11 cellular contexts compared by ENCODE assay signal in genomic region chr15:30904812-30905211, GRCh38. TPM values are rescaled to one million over a fixed set of nuclear protein-coding genes. Genes with fewer than 3 reads are reported as not detected.
DNase-seq lines count a peak whose midpoint lies in the region; ATAC-seq, FAIRE-seq and TF ChIP-seq lines count a peak whose summit lies in the region.
"Had no signal": no experiment of that assay in that cellular context is flagged by ENCODE, and none has a peak within 500 bp of the region (broad histone marks: within the 10 kb centered on the region; RNA-seq: fewer than 3 reads in every experiment).

No MANE protein-coding gene starts in this region.

- TF ChIP-seq EP300 in A549 (IDR thresholded peaks at IDR 0.05) (no peak), tibial nerve (IDR thresholded peaks at IDR 0.05) (no peak)

- no peaks in the 10 kb centered on the region for H3K27me3 Mint-ChIP-seq in activated T-helper 2 cell treated with anti-CD3 and anti-CD28 coated beads, Interferon-gamma antibody, Interleukin-2, Interleukin-4, amounts not matched to agents 10 μg/mL and 5 μg/mL and 100 μg/mL, durations not matched to agents 14 hours and 24 hours and 36 hours (ENCODE audit: low read depth)
- peaks cover 6% of the 10 kb centered on the region for H3K27me3 Mint-ChIP-seq in mesothelial cell of epicardium (ENCODE audit: low read depth)

- H3K4me1 Mint-ChIP-seq in activated T-helper 2 cell treated with anti-CD3 and anti-CD28 coated beads, Interferon-gamma antibody, Interleukin-2, Interleukin-4, amounts not matched to agents 10 μg/mL and 5 μg/mL and 100 μg/mL, durations not matched to agents 14 hours and 24 hours and 36 hours (ENCODE audit: low read depth): peaks cover 22% of the 10 kb centered on the region
- H3K4me1 Mint-ChIP-seq in mesothelial cell of epicardium: peaks cover 22% of the 10 kb centered on the region

- DNase-seq in A549 (ENCODE audit: low read depth in 1 of 2, low spot score in 1 of 2): no peak
- DNase-seq in activated T-helper 2 cell treated with anti-CD3 and anti-CD28 coated beads, Interferon-gamma antibody, Interleukin-2, Interleukin-4, amounts not matched to agents 10 μg/mL and 5 μg/mL and 100 μg/mL, durations not matched to agents 14 hours and 24 hours and 36 hours (ENCODE audit: low spot score): no peak
- no peak for DNase-seq in mesothelial cell of epicardium (ENCODE audit: low spot score in 2 of 2, unreplicated experiment in 2 of 2)
- DNase-seq in lower lobe of right lung: no peak
- no peak for DNase-seq in tibial nerve (ENCODE audit: low spot score in 2 of 2)
- DNase-seq in SIG-M5 (lab: John Stamatoyannopoulos, UW): no peak
- DNase-seq: activated gamma-delta T cell treated with Interleukin-2 at 50 U/mL for 16 hours, HCEC 1CT had no signal

- H3K4me3 Mint-ChIP-seq in activated T-helper 2 cell treated with anti-CD3 and anti-CD28 coated beads, Interferon-gamma antibody, Interleukin-2, Interleukin-4, amounts not matched to agents 10 μg/mL and 5 μg/mL and 100 μg/mL, durations not matched to agents 14 hours and 24 hours and 36 hours (ENCODE audit: low read depth): peak overlapping the region; percentile 94
- H3K4me3 Mint-ChIP-seq in mesothelial cell of epicardium: peak overlapping the region; percentile 97

- H3K27me3 ChIP-seq in lower lobe of right lung (ENCODE audit: low read depth): no peaks in the 10 kb centered on the region
- H3K27me3 ChIP-seq in tibial nerve: peaks cover 0 to 2% of the 10 kb centered on the region in 2 donors

- POLR2A ChIA-PET in A549 (lab: Yijun Ruan, JAX): interaction anchor here (0.9 to 1.4 kb wide), 2 partner anchors 46 to 224 kb away, joined by 3 read pairs; no protein-coding TSS in a partner anchor

- H3K4me1 ChIP-seq in A549 (peaks cover 5% of the 10 kb centered on the region; the same call in 1 of the 3 replicates), ES-I3 (ENCODE audit: insufficient read depth, low read length) (0 out of 2 replicates have a peak, but pooled peaks cover 3% of the 10 kb centered on the region), lower lobe of right lung (peaks cover 13% of the 10 kb centered on the region), tibial nerve (peaks cover 0 to 32% (median 0%) of the 10 kb centered on the region in 4 donors)

- CTCF ChIA-PET in A549 (lab: Yijun Ruan, JAX): interaction anchor here (2.0 kb wide), 1 partner anchor 12 kb away, joined by 5 read pairs; no protein-coding TSS in a partner anchor

- H3K4me2 ChIP-seq in A549: peak overlapping the region; percentile 79

- no peak overlapping the region for H3K27ac Mint-ChIP-seq in activated T-helper 2 cell treated with anti-CD3 and anti-CD28 coated beads, Interferon-gamma antibody, Interleukin-2, Interleukin-4, amounts not matched to agents 10 μg/mL and 5 μg/mL and 100 μg/mL, durations not matched to agents 14 hours and 24 hours and 36 hours
- H3K27ac Mint-ChIP-seq in mesothelial cell of epicardium: no peak overlapping the region

- H3K27ac ChIP-seq in A549 (no peak overlapping the region), lower lobe of right lung (no peak overlapping the region), tibial nerve (no peak overlapping the region)

- H3K9me3 Mint-ChIP-seq in activated T-helper 2 cell treated with anti-CD3 and anti-CD28 coated beads, Interferon-gamma antibody, Interleukin-2, Interleukin-4, amounts not matched to agents 10 μg/mL and 5 μg/mL and 100 μg/mL, durations not matched to agents 14 hours and 24 hours and 36 hours: no peaks in the 10 kb centered on the region
- H3K9me3 Mint-ChIP-seq in mesothelial cell of epicardium: no peaks in the 10 kb centered on the region

- WGBS in A549 (ENCODE audit: missing lambda C conversion rate): 93% methylated on average over 5 of the region's 5 CpGs
- WGBS in tibial nerve, 2 donors: 93 to 94% methylated on average over 5 of the region's 5 CpGs

- TF ChIP-seq CTCF in A549 (IDR thresholded peaks at IDR 0.05) (no peak), mesothelial cell of epicardium (IDR thresholded peaks at IDR 0.05; ENCODE audit: unreplicated experiment) (no peak), lower lobe of right lung (IDR thresholded peaks at IDR 0.05) (no peak), tibial nerve (IDR thresholded peaks at IDR 0.05) (no peak)

- no peak for TF ChIP-seq RAD21 in A549 (conservative IDR thresholded peaks at IDR 0.05 in 1 of 2, IDR thresholded peaks at IDR 0.05 in 1 of 2)

- H3K9me3 ChIP-seq in A549: no peaks in the 10 kb centered on the region
- no peaks in the 10 kb centered on the region for H3K9me3 ChIP-seq in ES-I3 (ENCODE audit: control insufficient read depth, insufficient read depth, low read length)
- no peaks in the 10 kb centered on the region for H3K9me3 ChIP-seq in lower lobe of right lung
- no peaks in the 10 kb centered on the region for H3K9me3 ChIP-seq in tibial nerve

- intact Hi-C loops in activated T-helper 2 cell treated with anti-CD3 and anti-CD28 coated beads, Interferon-gamma antibody, Interleukin-2, Interleukin-4, amounts not matched to agents 10 μg/mL and 5 μg/mL and 100 μg/mL, durations not matched to agents 14 hours and 24 hours and 36 hours (cut with micrococcal nuclease): loop anchor here (5.0 kb wide), 1 partner anchor 87 kb away; the partner anchor contains the start of gene MTMR10
- intact Hi-C loops in lower lobe of right lung (cut with DNase I): no loop called here

- peaks cover 3% of the 10 kb centered on the region for H3K36me3 ChIP-seq in ES-I3 (ENCODE audit: insufficient read depth, low read length)
- peaks cover 12% of the 10 kb centered on the region for H3K36me3 ChIP-seq in lower lobe of right lung
- H3K36me3 ChIP-seq in tibial nerve: peaks cover 0 to 27% (median 0%) of the 10 kb centered on the region in 3 donors

- TF ChIP-seq POLR2A in A549 (IDR thresholded peaks at IDR 0.05; ENCODE audit: low read length): no peak
- no peak for TF ChIP-seq POLR2A in tibial nerve (IDR thresholded peaks at IDR 0.05)

- peaks cover 50% of the 10 kb centered on the region for H3K36me3 Mint-ChIP-seq in activated T-helper 2 cell treated with anti-CD3 and anti-CD28 coated beads, Interferon-gamma antibody, Interleukin-2, Interleukin-4, amounts not matched to agents 10 μg/mL and 5 μg/mL and 100 μg/mL, durations not matched to agents 14 hours and 24 hours and 36 hours (ENCODE audit: low read depth)
- H3K36me3 Mint-ChIP-seq in mesothelial cell of epicardium: peaks cover 8% of the 10 kb centered on the region

- H3K9ac ChIP-seq in ES-I3 (ENCODE audit: low read depth, low read length): peak overlapping the region; percentile 65; the same call in 1 of the 2 replicates

- H3K4me3 ChIP-seq in A549 (peak overlapping the region; percentile 62; the same call in 1 of the 3 replicates), lower lobe of right lung (no peak overlapping the region), tibial nerve (peak overlapping the region in 1 of 4 donors; percentile 88)

- ATAC-seq in A549 (no peak), HG03520 (IDR thresholded peaks at IDR 0.05; ENCODE audit: unreplicated experiment) (no peak), lower lobe of right lung (no peak)

- FAIRE-seq in A549 (lab: Jason Lieb, UNC): no peak
- FAIRE-seq: D721Med had no signal

TF ChIP-seq in A549, 52 proteins besides CTCF, POLR2A, EP300 and RAD21:
- TF ChIP-seq HOXB13 (CRISPR knock-in tag; IDR thresholded peaks at IDR 0.05; ENCODE audit: low read depth): peak; percentile 34; the same call in 1 of the 2 replicates
- TF ChIP-seq PBX3 (IDR thresholded peaks at IDR 0.05): no peak
- TF ChIP-seq FOXS1 (CRISPR knock-in tag; IDR thresholded peaks at IDR 0.05): no peak
TF ChIP-seq in A549: peak in this region for 1.

RNA-seq across cellular contexts. Expression of gene FAN1, which starts 1.1 kb away (rescaled TPM):
- polyA plus RNA-seq in A549 (2011; rRNA removed) (22.1 and 22.2 TPM in 2 replicates), A549 (2017; fragmentation: RNase III; extraction: RNeasy Plus Mini Kit Qiagen cat#74134 plus additional on column Dnase treatment) (17.4 to 18.2 TPM (median 17.4 TPM) in 3 replicates)
- polyA plus RNA-seq in A549 (2012; cell fraction: cytosol; rRNA removed): 5.2 and 6.2 TPM in 2 replicates
- 15.7 and 20.4 TPM in 2 replicates for polyA plus RNA-seq in A549 (2012; cell fraction: nucleus; rRNA removed)
- polyA minus RNA-seq in A549 (2011; rRNA and poly(A)+ RNA removed): 8.1 and 11.1 TPM in 2 replicates
- 20.9 and 24.8 TPM in 2 replicates for total RNA-seq in activated T-helper 2 cell treated with anti-CD3 and anti-CD28 coated beads, Interferon-gamma antibody, Interleukin-2, Interleukin-4, amounts not matched to agents 10 μg/mL and 5 μg/mL and 100 μg/mL, durations not matched to agents 14 hours and 24 hours and 36 hours
- total RNA-seq in mesothelial cell of epicardium (27.0 to 32.3 TPM (median 28.0 TPM) in 3 replicates), lower lobe of right lung (20.9 TPM), tibial nerve (10 to 100 TPM; 15.9 to 24.3 (median 17.4) TPM)
